In the genomic region with DNA sequence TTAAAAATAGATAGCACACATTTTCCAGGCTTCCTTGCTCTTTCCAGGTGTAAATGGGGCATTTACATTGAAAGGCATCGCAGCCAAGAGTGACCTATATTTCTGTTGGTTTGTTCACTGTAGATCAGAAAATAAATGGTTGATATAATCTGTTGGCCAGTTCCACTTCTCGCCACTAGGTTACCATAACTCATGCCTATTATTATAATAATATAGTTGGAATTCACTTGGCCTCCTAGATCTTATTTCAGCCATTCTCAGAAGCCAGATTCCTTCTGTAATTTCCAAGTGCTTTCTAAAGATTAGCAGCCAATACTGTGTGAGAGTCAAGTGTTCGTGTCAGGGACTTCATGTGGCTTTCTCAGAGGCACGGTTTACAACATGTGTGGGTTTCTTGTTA, we compare ENCODE assay signal across 1 cellular context.
TF ChIP-seq lines count a peak whose summit lies in the region.

No MANE protein-coding gene starts in this region.

TF ChIP-seq in SK-N-SH treated with all-trans-retinoic acid at 6 μM for 48 hours, 23 proteins besides CTCF, POLR2A, EP300 and RAD21 (continued from another document):
- TF ChIP-seq TSHZ2 (CRISPR knock-in tag; IDR thresholded peaks at IDR 0.05) (no peak), ISL1 (CRISPR knock-in tag; IDR thresholded peaks at IDR 0.05) (no peak), ZFP3 (CRISPR knock-in tag; IDR thresholded peaks at IDR 0.05) (no peak), ZNF8 (CRISPR knock-in tag; IDR thresholded peaks at IDR 0.05) (no peak), ZNF565 (CRISPR knock-in tag; conservative IDR thresholded peaks at IDR 0.05; ENCODE audit: low read depth) (no peak), TCF4 (CRISPR knock-in tag; IDR thresholded peaks at IDR 0.05; ENCODE audit: borderline replicate concordance) (no peak)
- TF ChIP-seq, protein P1, sequence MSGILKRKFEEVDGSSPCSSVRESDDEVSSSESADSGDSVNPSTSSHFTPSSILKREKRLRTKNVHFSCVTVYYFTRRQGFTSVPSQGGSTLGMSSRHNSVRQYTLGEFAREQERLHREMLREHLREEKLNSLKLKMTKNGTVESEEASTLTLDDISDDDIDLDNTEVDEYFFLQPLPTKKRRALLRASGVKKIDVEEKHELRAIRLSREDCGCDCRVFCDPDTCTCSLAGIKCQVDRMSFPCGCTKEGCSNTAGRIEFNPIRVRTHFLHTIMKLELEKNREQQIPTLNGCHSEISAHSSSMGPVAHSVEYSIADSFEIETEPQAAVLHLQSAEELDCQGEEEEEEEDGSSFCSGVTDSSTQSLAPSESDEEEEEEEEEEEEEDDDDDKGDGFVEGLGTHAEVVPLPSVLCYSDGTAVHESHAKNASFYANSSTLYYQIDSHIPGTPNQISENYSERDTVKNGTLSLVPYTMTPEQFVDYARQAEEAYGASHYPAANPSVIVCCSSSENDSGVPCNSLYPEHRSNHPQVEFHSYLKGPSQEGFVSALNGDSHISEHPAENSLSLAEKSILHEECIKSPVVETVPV (CRISPR knock-in tag; IDR thresholded peaks at IDR 0.05) = no peak
TF ChIP-seq in SK-N-SH treated with all-trans-retinoic acid at 6 μM for 48 hours: peak in this region for 0.
